In the genomic region with DNA sequence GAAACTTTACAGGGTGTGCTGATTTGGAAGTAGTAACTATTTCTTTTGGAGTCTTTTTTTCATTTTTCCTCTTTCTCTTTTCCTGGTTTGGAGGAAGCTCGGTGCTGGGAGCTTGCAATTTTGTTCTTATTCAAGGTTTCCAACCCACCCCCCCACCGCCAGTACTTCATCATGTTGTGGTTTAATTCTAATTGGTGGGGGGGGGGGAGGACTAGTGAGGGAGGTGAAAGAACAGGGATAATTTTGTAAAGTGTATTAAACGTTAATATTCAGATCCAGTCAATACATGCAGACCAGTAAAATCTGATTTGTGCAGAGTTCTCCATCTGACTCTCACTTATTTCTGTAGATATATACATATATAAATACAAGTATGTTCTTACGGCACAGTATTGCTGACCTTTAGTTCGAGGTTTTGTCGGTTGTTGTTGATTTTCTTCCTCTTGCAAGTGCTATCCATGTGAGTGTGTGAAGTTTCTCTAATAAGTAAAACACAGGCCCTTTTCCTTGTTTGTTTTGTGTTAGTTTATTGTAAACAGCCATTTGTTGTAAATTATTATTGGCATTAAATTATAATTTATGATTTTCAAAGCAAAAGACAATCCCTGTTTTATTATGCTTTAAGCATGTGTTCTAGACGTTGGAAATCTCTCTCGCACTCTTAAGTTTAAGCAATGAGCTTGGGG, we compare ENCODE assay signal across 1 cellular context.
TF ChIP-seq lines count a peak whose summit lies in the region.

No MANE protein-coding gene starts in this region.

TF ChIP-seq in WTC11, 78 proteins besides CTCF, POLR2A, EP300 and RAD21 (continued from another document):
- TF ChIP-seq ZNF512 (CRISPR knock-in tag; IDR thresholded peaks at IDR 0.05; ENCODE audit: borderline replicate concordance) (no peak), SOX15 (CRISPR knock-in tag; IDR thresholded peaks at IDR 0.05) (no peak), NFYB (CRISPR knock-in tag; conservative IDR thresholded peaks at IDR 0.05; ENCODE audit: low read depth) (no peak), ZNF232 (CRISPR knock-in tag; IDR thresholded peaks at IDR 0.05) (no peak), CREB1 (CRISPR knock-in tag; IDR thresholded peaks at IDR 0.05) (no peak)
- TF ChIP-seq, protein P1, sequence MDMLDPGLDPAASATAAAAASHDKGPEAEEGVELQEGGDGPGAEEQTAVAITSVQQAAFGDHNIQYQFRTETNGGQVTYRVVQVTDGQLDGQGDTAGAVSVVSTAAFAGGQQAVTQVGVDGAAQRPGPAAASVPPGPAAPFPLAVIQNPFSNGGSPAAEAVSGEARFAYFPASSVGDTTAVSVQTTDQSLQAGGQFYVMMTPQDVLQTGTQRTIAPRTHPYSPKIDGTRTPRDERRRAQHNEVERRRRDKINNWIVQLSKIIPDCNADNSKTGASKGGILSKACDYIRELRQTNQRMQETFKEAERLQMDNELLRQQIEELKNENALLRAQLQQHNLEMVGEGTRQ (CRISPR knock-in tag; IDR thresholded peaks at IDR 0.05): no peak
TF ChIP-seq in WTC11: peak in this region for 0.
